In the genomic region with DNA sequence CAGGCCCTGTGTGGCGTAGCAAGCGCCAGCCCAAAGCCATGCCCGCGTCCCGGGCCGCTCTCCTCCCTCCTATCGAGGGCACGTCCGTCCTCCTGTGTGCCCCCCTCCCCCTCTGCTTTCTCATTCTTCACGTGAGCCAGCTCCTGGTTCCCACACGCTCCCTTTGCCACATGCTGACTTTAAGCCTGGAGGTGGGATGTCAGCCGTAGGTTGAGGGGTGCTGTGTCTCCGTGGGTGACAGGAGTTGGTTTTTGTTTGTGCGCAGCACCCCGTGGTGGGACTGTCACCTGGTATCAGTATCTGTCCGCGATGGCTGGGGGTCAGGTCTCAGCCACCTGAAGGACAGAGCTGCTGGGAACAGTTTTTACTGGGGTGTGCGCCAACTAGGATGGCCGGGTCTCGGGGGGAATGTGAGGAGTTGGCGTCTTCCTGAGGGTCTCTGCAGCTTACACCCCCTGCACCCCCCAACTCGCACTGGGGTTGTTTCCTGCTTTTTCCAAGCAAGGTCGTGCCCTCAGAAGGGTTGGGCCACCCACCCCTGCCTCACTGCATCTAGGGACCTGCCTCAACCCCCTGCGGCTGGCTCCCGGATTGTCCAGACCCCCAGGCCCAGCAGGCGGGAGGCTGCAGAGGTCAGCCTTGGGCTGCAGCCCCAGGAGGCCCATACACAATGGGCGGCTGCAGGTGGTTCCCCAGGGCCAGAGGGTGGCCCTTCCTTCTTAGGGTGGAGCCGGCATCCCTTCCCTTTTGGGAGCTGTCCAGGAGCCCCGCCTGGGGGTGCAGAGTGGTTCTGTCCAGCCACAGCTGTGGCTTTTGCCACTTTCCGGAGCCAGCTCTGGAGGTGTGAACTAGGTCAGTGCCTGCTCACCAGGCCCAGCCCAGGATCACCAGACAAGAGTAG, we compare ENCODE assay signal across 1 cellular context.
TF ChIP-seq lines count a peak whose summit lies in the region.

No MANE protein-coding gene starts in this region.

TF ChIP-seq in H1, 55 proteins besides CTCF, POLR2A, EP300 and RAD21:
- TF ChIP-seq ZNF274 (IDR thresholded peaks at IDR 0.05; ENCODE audit: borderline replicate concordance, extremely low read depth, low read length), result no peak
- TF ChIP-seq TCF12 (IDR thresholded peaks at IDR 0.05; ENCODE audit: low read depth, low read length), result no peak
- no peak for TF ChIP-seq FOSL1 (IDR thresholded peaks at IDR 0.05; ENCODE audit: insufficient read depth, low read depth, low read length)
- no peak for TF ChIP-seq TAF1 (IDR thresholded peaks at IDR 0.05; ENCODE audit: low read depth, low read length)
- no peak for TF ChIP-seq CHD2 (IDR thresholded peaks at IDR 0.05; ENCODE audit: low read length)
- TF ChIP-seq CBX5 (IDR thresholded peaks at IDR 0.05; ENCODE audit: low read depth, low read length), result no peak
